9 cellular contexts compared by ENCODE assay signal in the genomic region with DNA sequence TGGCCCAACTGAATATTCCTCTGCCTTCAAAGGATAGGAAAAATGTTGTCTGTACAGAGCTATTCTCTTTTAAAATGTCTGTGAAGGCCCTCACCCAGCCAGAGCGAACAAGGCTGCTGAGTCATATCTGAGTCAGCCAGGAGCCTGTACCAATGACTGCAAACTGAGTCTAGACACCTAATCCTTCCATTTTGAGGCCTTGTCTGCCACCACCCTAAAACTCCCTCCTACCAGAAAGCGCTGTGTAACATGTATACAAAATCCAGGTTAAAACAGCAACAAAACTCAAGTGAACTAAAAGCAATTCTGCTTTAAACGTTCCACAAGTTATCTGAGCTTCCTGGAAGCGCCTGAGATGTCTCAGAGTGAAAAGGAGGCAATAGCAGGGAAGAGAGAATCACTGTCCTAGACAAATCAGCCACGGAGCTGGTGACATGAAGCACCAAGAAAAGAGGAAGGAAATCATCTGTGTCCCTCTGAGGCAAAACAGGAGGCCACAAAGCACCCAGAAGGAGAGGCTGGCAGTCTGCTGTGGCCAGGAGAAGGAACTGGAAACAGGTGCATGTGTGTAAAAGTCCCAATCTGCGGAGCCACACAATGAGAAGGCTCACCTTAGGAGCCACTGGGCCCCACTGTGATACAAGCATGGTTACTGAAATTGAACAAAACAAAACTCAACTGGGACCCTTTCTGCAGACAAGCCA. TPM values are rescaled to one million over a fixed set of nuclear protein-coding genes. Genes with fewer than 3 reads are reported as not detected.
DNase-seq lines count a peak whose midpoint lies in the region; ATAC-seq and TF ChIP-seq lines count a peak whose summit lies in the region.
"Had no signal": no experiment of that assay in that cellular context is flagged by ENCODE, and none has a peak within 500 bp of the region (broad histone marks: within the 10 kb centered on the region; RNA-seq: fewer than 3 reads in every experiment).

No MANE protein-coding gene starts in this region.

- ATAC-seq in GM18909 (IDR thresholded peaks at IDR 0.05; ENCODE audit: poor library complexity, unreplicated experiment), result peak; percentile 62
- peak; percentile 56 for ATAC-seq in HG03139 (IDR thresholded peaks at IDR 0.05; ENCODE audit: unreplicated experiment)
- ATAC-seq in SK-N-SH treated with all-trans-retinoic acid at 6 μM for 48 hours, result peak; percentile 94
- peak; percentile 93 for ATAC-seq in esophagus mucosa

- H3K27ac ChIP-seq in smooth muscle cell (ENCODE audit: low read depth) (peak overlapping the region; percentile 97), prostate gland (no peak overlapping the region)

- H3K27me3 ChIP-seq in smooth muscle cell (ENCODE audit: low read depth), result no peaks in the 10 kb centered on the region
- H3K27me3 ChIP-seq in prostate gland (replicated peaks; ENCODE audit: insufficient read depth), result no peaks in the 10 kb centered on the region

- H3K4me1 ChIP-seq in smooth muscle cell (ENCODE audit: low read depth), result peaks cover 3% of the 10 kb centered on the region
- no peaks in the 10 kb centered on the region for H3K4me1 ChIP-seq in prostate gland (replicated peaks)

- DNase-seq in A172 (ENCODE audit: low spot score), result peak; percentile 82
- DNase-seq in smooth muscle cell (lab: John Stamatoyannopoulos, UW; ENCODE audit: unreplicated experiment), result peak; percentile 1
- no peak for DNase-seq in prostate gland (ENCODE audit: low spot score)
- no peak for DNase-seq in NCI-H1092 treated with DMSO at 0.1 percent for 48 hours (lab: John Stamatoyannopoulos, UW)

- peak overlapping the region; percentile 44 for H3K4me2 ChIP-seq in smooth muscle cell

- H3K9me3 ChIP-seq in smooth muscle cell (replicated peaks; ENCODE audit: low read depth) (no peaks in the 10 kb centered on the region), prostate gland (no peaks in the 10 kb centered on the region)

- TF ChIP-seq CTCF in smooth muscle cell (IDR thresholded peaks at IDR 0.05; ENCODE audit: borderline replicate concordance, insufficient read depth, poor library complexity, severe bottlenecking) (no peak), prostate gland (IDR thresholded peaks at IDR 0.05) (no peak)

- no peak for TF ChIP-seq POLR2A in prostate gland (IDR thresholded peaks at IDR 0.05)

- H3F3A ChIP-seq in smooth muscle cell (ENCODE audit: low read depth), result peaks cover 15% of the 10 kb centered on the region

- H3K9ac ChIP-seq in smooth muscle cell (ENCODE audit: low read depth), result peak overlapping the region; percentile 89

- no peaks in the 10 kb centered on the region for H3K79me2 ChIP-seq in smooth muscle cell (ENCODE audit: low read depth)

- WGBS in smooth muscle cell (ENCODE audit: low lambda C conversion rate), result 43% methylated on average over 6 of the region's 6 CpGs
- 70% methylated on average over 6 of the region's 6 CpGs for WGBS in prostate gland

- intact Hi-C loops in prostate gland (cut with DNase I), result no loop called here

- H2AFZ ChIP-seq in smooth muscle cell (ENCODE audit: low read depth), result peak overlapping the region; percentile 8

- H3K4me3 ChIP-seq in smooth muscle cell (no peak overlapping the region), prostate gland (no peak overlapping the region)

- no peaks in the 10 kb centered on the region for H4K20me1 ChIP-seq in smooth muscle cell (ENCODE audit: low read depth)

- H3K36me3 ChIP-seq in smooth muscle cell (ENCODE audit: low read depth) (no peaks in the 10 kb centered on the region), prostate gland (no peaks in the 10 kb centered on the region)

TF ChIP-seq in SK-N-SH treated with all-trans-retinoic acid at 6 μM for 48 hours, 23 proteins besides CTCF, POLR2A, EP300 and RAD21:
- TF ChIP-seq ZFP3 (CRISPR knock-in tag; IDR thresholded peaks at IDR 0.05), result peak; percentile 46; the same call in 1 of the 2 replicates
- TF ChIP-seq ZNF565 (CRISPR knock-in tag; conservative IDR thresholded peaks at IDR 0.05; ENCODE audit: low read depth), result no peak

RNA-seq across cellular contexts. Expression of gene DHRS12, which starts 10.2 kb away (rescaled TPM):
- total RNA-seq in A172 (2014; rRNA removed; shearing (Covaris generic)), result 3.1 and 6.1 TPM in 2 replicates
- total RNA-seq in esophagus mucosa, result 7.3 TPM
- 4.3 and 5.7 TPM in 2 replicates for total RNA-seq in smooth muscle cell
- 9.8 and 9.9 TPM in 2 replicates for polyA plus RNA-seq in smooth muscle cell
- 10 to 100 TPM; 18.7 to 19.8 TPM for total RNA-seq in prostate gland

RNA-seq across cellular contexts. Expression of gene TMEM272, which starts 51.3 kb away (rescaled TPM):
- not detected in 2 replicates for total RNA-seq in A172 (2014; rRNA removed; shearing (Covaris generic))
- not detected for total RNA-seq in esophagus mucosa
- 0.18 TPM in 2 replicates for total RNA-seq in smooth muscle cell
- polyA plus RNA-seq in smooth muscle cell, result 0.22 and 0.26 TPM in 2 replicates
- total RNA-seq in prostate gland, result under 1 TPM in 1 of 2 donors, not detected in 1; 0.28 TPM
- total RNA-seq: dermis microvascular lymphatic vessel endothelial cell had no signal

Comparison
In these comparisons a context has a peak if more than half of its experiments do, and no peak if none do; other contexts are left out.
1. DNase-seq: peak in A172 (single experiment) and smooth muscle cell (single experiment); none in prostate gland (single experiment) and NCI-H1092 treated with DMSO at 0.1 percent for 48 hours (single experiment).
2. Peak in every context shown above with its lines, with median percentiles within 50 percentile points of each other: ATAC-seq.